ENCODE assay signal across 8 cellular contexts in the genomic region with DNA sequence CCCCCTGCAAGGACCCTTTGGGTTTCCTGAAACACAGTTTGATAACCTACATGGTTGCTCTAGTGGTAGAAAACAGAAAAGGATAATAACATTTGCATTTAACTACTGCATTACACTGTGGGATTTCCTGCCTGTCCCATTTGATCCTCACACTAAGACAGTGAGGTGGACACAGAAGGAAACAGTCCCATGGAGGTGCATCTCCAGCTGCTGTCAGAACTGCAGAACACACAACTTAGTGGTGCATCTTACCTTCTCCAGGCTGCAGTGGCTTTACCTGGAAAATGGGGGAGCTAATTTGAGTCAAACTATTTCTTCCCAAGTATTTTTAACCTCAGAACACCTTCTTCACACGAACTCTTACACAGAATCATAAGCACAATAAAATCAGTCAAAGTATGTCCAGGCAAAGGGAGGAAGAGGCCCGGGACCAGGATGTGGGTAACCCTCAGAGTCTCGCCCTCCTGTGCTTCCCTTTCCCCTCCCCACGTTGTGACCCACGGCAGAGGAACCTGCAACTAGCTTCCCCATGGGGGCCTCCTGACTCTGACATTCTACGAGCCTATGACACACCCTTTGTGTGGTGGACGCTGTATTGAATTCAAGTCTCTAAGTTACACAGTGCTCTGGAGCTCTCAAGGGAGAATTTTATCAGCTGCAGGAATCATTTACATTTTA. TPM values are rescaled to one million over a fixed set of nuclear protein-coding genes. Genes with fewer than 3 reads are reported as not detected.
A peak's percentile ranks its signal among the peaks of the same experiment; 100 is the strongest.
DNase-seq lines count a peak whose midpoint lies in the region; ATAC-seq lines count a peak whose summit lies in the region.

No MANE protein-coding gene starts in this region.

- DNase-seq in activated CD8-positive, alpha-beta memory T cell treated with anti-CD3 and anti-CD28 coated beads, Interleukin-2, amount 10 ng/mL, durations not matched to agents 7 days and 5 days: peak; percentile 77
- DNase-seq in activated CD8-positive, alpha-beta memory T cell treated with anti-CD3 and anti-CD28 coated beads for 24 hours: no peak
- peak; percentile 26 for DNase-seq in stimulated activated CD8-positive, alpha-beta memory T cell treated with anti-CD3 and anti-CD28 coated beads, Interleukin-4, amount 100 ng/mL, for 48 hours
- no peak for DNase-seq in NK-92 treated with Interleukin-12 subunit alpha and Interleukin-12 subunit beta, amount 100 ng/mL, for 24 hours (lab: John Stamatoyannopoulos, UW)
- no peak for DNase-seq in activated CD4-positive, CD25-positive, alpha-beta regulatory T cell (lab: John Stamatoyannopoulos, UW)
- no peak for DNase-seq in NCI-H187 (lab: John Stamatoyannopoulos, UW)

- peaks cover 3% of the 10 kb centered on the region for H3K36me3 Mint-ChIP-seq in activated CD8-positive, alpha-beta memory T cell treated with anti-CD3 and anti-CD28 coated beads, Interleukin-2, amount 10 ng/mL, durations not matched to agents 7 days and 5 days
- H3K36me3 Mint-ChIP-seq in T-helper 1 cell treated with Interleukin-12 subunit alpha and Interleukin-12 subunit beta and Interleukin-4 antibody, amounts not matched to agents 30 μg/mL and 1 μg/mL, for 36 hours (ENCODE audit: low read depth): no peaks in the 10 kb centered on the region

- peaks cover 33% of the 10 kb centered on the region for H3K4me1 Mint-ChIP-seq in activated CD8-positive, alpha-beta memory T cell treated with anti-CD3 and anti-CD28 coated beads, Interleukin-2, amount 10 ng/mL, durations not matched to agents 7 days and 5 days
- H3K4me1 Mint-ChIP-seq in T-helper 1 cell treated with Interleukin-12 subunit alpha and Interleukin-12 subunit beta and Interleukin-4 antibody, amounts not matched to agents 30 μg/mL and 1 μg/mL, for 36 hours (ENCODE audit: low read depth): peaks cover 12% of the 10 kb centered on the region

- CTCF ChIA-PET in activated CD8-positive, alpha-beta memory T cell treated with anti-CD3 and anti-CD28 coated beads, Interleukin-2, amount 10 ng/mL, durations not matched to agents 7 days and 5 days (lab: Charles Lee): interaction anchor here (0.6 to 1.8 kb wide), 7 partner anchors 24 to 1029 kb away, joined by 3 to 6 read pairs (median 3); partner anchors contain the start of gene FKBP14

- peaks cover 4% of the 10 kb centered on the region for H3K9me3 Mint-ChIP-seq in activated CD8-positive, alpha-beta memory T cell treated with anti-CD3 and anti-CD28 coated beads, Interleukin-2, amount 10 ng/mL, durations not matched to agents 7 days and 5 days (ENCODE audit: low read depth)
- H3K9me3 Mint-ChIP-seq in T-helper 1 cell treated with Interleukin-12 subunit alpha and Interleukin-12 subunit beta and Interleukin-4 antibody, amounts not matched to agents 30 μg/mL and 1 μg/mL, for 36 hours: no peaks in the 10 kb centered on the region

- ATAC-seq in activated CD8-positive, alpha-beta memory T cell treated with anti-CD3 and anti-CD28 coated beads, Interleukin-2, amount 10 ng/mL, durations not matched to agents 7 days and 5 days: peak; percentile 90
- peak; percentile 79 for ATAC-seq in HG02885 (IDR thresholded peaks at IDR 0.05; ENCODE audit: poor library complexity, unreplicated experiment)

- peaks cover 9% of the 10 kb centered on the region for H3K27me3 Mint-ChIP-seq in activated CD8-positive, alpha-beta memory T cell treated with anti-CD3 and anti-CD28 coated beads, Interleukin-2, amount 10 ng/mL, durations not matched to agents 7 days and 5 days
- peaks cover 10% of the 10 kb centered on the region for H3K27me3 Mint-ChIP-seq in T-helper 1 cell treated with Interleukin-12 subunit alpha and Interleukin-12 subunit beta and Interleukin-4 antibody, amounts not matched to agents 30 μg/mL and 1 μg/mL, for 36 hours (ENCODE audit: low read depth)

- H3K4me3 Mint-ChIP-seq in activated CD8-positive, alpha-beta memory T cell treated with anti-CD3 and anti-CD28 coated beads, Interleukin-2, amount 10 ng/mL, durations not matched to agents 7 days and 5 days: peak overlapping the region; percentile 53
- H3K4me3 Mint-ChIP-seq in T-helper 1 cell treated with Interleukin-12 subunit alpha and Interleukin-12 subunit beta and Interleukin-4 antibody, amounts not matched to agents 30 μg/mL and 1 μg/mL, for 36 hours: peak overlapping the region; percentile 11

- peak overlapping the region; percentile 77 for H3K27ac Mint-ChIP-seq in activated CD8-positive, alpha-beta memory T cell treated with anti-CD3 and anti-CD28 coated beads, Interleukin-2, amount 10 ng/mL, durations not matched to agents 7 days and 5 days
- H3K27ac Mint-ChIP-seq in T-helper 1 cell treated with Interleukin-12 subunit alpha and Interleukin-12 subunit beta and Interleukin-4 antibody, amounts not matched to agents 30 μg/mL and 1 μg/mL, for 36 hours: peak overlapping the region; percentile 18

RNA-seq across cellular contexts. Expression of gene SCRN1, which starts 33.7 kb away (rescaled TPM):
- total RNA-seq in activated CD8-positive, alpha-beta memory T cell treated with anti-CD3 and anti-CD28 coated beads, Interleukin-2, amount 10 ng/mL, durations not matched to agents 7 days and 5 days: 1 to 10 TPM; 3.5 to 4.9 TPM

Comparison
In these comparisons a context has a peak if more than half of its experiments do, and no peak if none do; other contexts are left out.
1. DNase-seq: peak in activated CD8-positive, alpha-beta memory T cell treated with anti-CD3 and anti-CD28 coated beads, Interleukin-2, amount 10 ng/mL, durations not matched to agents 7 days and 5 days (single experiment) and stimulated activated CD8-positive, alpha-beta memory T cell treated with anti-CD3 and anti-CD28 coated beads, Interleukin-4, amount 100 ng/mL, for 48 hours (single experiment); none in activated CD8-positive, alpha-beta memory T cell treated with anti-CD3 and anti-CD28 coated beads for 24 hours (single experiment), NK-92 treated with Interleukin-12 subunit alpha and Interleukin-12 subunit beta, amount 100 ng/mL, for 24 hours (single experiment), activated CD4-positive, CD25-positive, alpha-beta regulatory T cell (0 of 4) and NCI-H187 (0 of 2).